Comparison of ENCODE assay signal across 13 cellular contexts in genomic region chr5:180173875-180174586, GRCh38. TPM values are rescaled to one million over a fixed set of nuclear protein-coding genes. Genes with fewer than 3 reads are reported as not detected.
DNase-seq lines count a peak whose midpoint lies in the region; ATAC-seq and TF ChIP-seq lines count a peak whose summit lies in the region.
"Had no signal": no experiment of that assay in that cellular context is flagged by ENCODE, and none has a peak within 500 bp of the region (broad histone marks: within the 10 kb centered on the region; RNA-seq: fewer than 3 reads in every experiment).

No MANE protein-coding gene starts in this region.

- H3K9me3 Mint-ChIP-seq in nephron progenitor cell = no peaks in the 10 kb centered on the region
- H3K9me3 Mint-ChIP-seq: activated naive CD4-positive, alpha-beta T cell treated with anti-CD3 and anti-CD28 coated beads, Interleukin-2, amount 10 ng/mL, durations not matched to agents 7 days and 5 days had no signal

- peaks cover 8% of the 10 kb centered on the region for H3K27me3 Mint-ChIP-seq in nephron progenitor cell (ENCODE audit: low read depth, poor library complexity)
- H3K27me3 Mint-ChIP-seq: activated naive CD4-positive, alpha-beta T cell treated with anti-CD3 and anti-CD28 coated beads, Interleukin-2, amount 10 ng/mL, durations not matched to agents 7 days and 5 days had no signal

- H3K36me3 Mint-ChIP-seq in nephron progenitor cell (ENCODE audit: low read depth) = no peaks in the 10 kb centered on the region
- H3K36me3 Mint-ChIP-seq: activated naive CD4-positive, alpha-beta T cell treated with anti-CD3 and anti-CD28 coated beads, Interleukin-2, amount 10 ng/mL, durations not matched to agents 7 days and 5 days had no signal

- H3K4me3 ChIP-seq in fibroblast of mammary gland (ENCODE audit: control insufficient read depth, low read depth, low read length) = no peak overlapping the region
- H3K4me3 ChIP-seq: testis had no signal

- peak; percentile 60 for DNase-seq in A172 (ENCODE audit: low spot score)
- peak; percentile 57 for DNase-seq in RPMI7951 (ENCODE audit: low read depth)
- DNase-seq in fibroblast of mammary gland (ENCODE audit: low read depth) = peak; percentile 49
- no peak for DNase-seq in nephron progenitor cell
- DNase-seq in activated CD8-positive, alpha-beta memory T cell treated with anti-CD3 and anti-CD28 coated beads, Interleukin-2, amount 50 U/mL, for 4 hours = no peak
- no peak for DNase-seq in HT-29 (ENCODE audit: low spot score)
- DNase-seq: activated naive CD4-positive, alpha-beta T cell treated with anti-CD3 and anti-CD28 coated beads, Interleukin-2, amount 10 ng/mL, durations not matched to agents 7 days and 5 days; NCI-H774; small intestine; testis had no signal

- ATAC-seq in GM18519 (IDR thresholded peaks at IDR 0.05; ENCODE audit: low FRiP score, unreplicated experiment) = no peak
- ATAC-seq in HG02973 (IDR thresholded peaks at IDR 0.05; ENCODE audit: unreplicated experiment) = no peak
- ATAC-seq: Right ventricle myocardium inferior had no signal

- H3K27ac Mint-ChIP-seq in nephron progenitor cell = peak overlapping the region; percentile 69
- H3K27ac Mint-ChIP-seq: activated naive CD4-positive, alpha-beta T cell treated with anti-CD3 and anti-CD28 coated beads, Interleukin-2, amount 10 ng/mL, durations not matched to agents 7 days and 5 days had no signal

- TF ChIP-seq CTCF in fibroblast of mammary gland (conservative IDR thresholded peaks at IDR 0.05; ENCODE audit: control insufficient read depth, insufficient read depth, low read depth, low read length) (no peak), nephron progenitor cell (IDR thresholded peaks at IDR 0.05) (no peak)

- no peak overlapping the region for H3K4me3 Mint-ChIP-seq in nephron progenitor cell
- H3K4me3 Mint-ChIP-seq: activated naive CD4-positive, alpha-beta T cell treated with anti-CD3 and anti-CD28 coated beads, Interleukin-2, amount 10 ng/mL, durations not matched to agents 7 days and 5 days had no signal

- H3K4me1 Mint-ChIP-seq in nephron progenitor cell = peaks cover 67% of the 10 kb centered on the region
- H3K4me1 Mint-ChIP-seq: activated naive CD4-positive, alpha-beta T cell treated with anti-CD3 and anti-CD28 coated beads, Interleukin-2, amount 10 ng/mL, durations not matched to agents 7 days and 5 days had no signal

RNA-seq across cellular contexts. Expression of gene RASGEF1C, which starts 35.0 kb away (rescaled TPM):
- total RNA-seq in A172 (2014; rRNA removed; shearing (Covaris generic)) = 0.17 and 1.2 TPM in 2 replicates
- 0.24 and 2.0 TPM in 2 replicates for total RNA-seq in RPMI7951 (2014; rRNA removed; shearing (Covaris generic))
- total RNA-seq in HT-29 (2014; rRNA removed; shearing (Covaris generic)) = not detected in 2 replicates

Comparison
In these comparisons a context has a peak if more than half of its experiments do, and no peak if none do; other contexts are left out.
1. DNase-seq: peak in A172 (single experiment), RPMI7951 (single experiment) and fibroblast of mammary gland (single experiment); none in nephron progenitor cell (single experiment), activated CD8-positive, alpha-beta memory T cell treated with anti-CD3 and anti-CD28 coated beads, Interleukin-2, amount 50 U/mL, for 4 hours (single experiment) and HT-29 (single experiment).